23 cellular contexts compared by ENCODE assay signal in the genomic region with DNA sequence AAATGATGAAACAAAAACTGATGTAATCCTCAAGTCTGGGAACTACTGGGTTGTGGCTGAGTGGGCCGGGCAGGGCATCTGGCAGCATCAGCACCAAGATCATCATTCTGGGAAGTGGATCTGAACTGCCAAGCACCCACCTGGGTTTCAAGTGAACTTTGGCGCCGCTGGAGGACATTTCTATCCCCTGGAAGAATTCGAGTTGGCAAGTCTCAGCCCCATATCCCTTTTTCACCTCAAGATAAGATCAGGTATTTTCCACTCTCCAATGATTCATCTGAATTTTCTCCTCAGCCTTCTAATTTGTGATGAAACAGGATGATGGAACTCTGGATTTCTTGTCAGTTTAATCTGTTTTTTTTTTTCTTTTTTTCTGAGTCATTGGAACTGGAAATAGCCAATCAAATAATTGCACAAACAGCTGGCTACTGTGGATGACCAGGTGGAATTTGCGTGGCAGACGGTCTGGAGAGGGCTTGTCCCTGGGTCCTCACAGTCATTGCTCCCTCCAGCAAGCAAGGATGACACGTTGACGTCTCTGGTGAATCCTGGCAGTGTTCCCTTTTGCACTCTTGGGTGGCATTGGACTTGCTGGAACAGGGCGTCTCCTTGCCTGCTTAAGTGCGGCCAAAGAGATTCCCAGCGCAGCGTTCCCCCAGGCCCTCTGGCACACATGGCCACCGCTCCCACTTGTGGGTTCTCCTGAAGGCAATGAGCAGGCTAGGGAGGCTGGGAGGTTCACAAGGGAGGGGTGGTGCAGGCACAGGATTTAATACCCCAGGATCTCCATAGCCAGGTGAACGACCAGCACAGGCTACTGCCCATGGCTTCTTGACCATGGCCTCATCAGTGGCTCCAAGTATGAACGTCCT.
DNase-seq lines count a peak whose midpoint lies in the region; ATAC-seq and TF ChIP-seq lines count a peak whose summit lies in the region.
"Had no signal": no experiment of that assay in that cellular context is flagged by ENCODE, and none has a peak within 500 bp of the region (broad histone marks: within the 10 kb centered on the region; RNA-seq: fewer than 3 reads in every experiment).

No MANE protein-coding gene starts in this region.

- no peaks in the 10 kb centered on the region for H3K79me2 ChIP-seq in SK-N-SH (ENCODE audit: insufficient read depth)

- H3K27me3 ChIP-seq in SK-N-SH (ENCODE audit: insufficient read depth) (no peaks in the 10 kb centered on the region), sigmoid colon (no peaks in the 10 kb centered on the region)
- H3K27me3 ChIP-seq: gastrocnemius medialis, spleen, transverse colon had no signal

- H4K20me1 ChIP-seq in SK-N-SH (ENCODE audit: insufficient read depth), result peaks cover 10% of the 10 kb centered on the region; the same call in 1 of the 2 replicates

- no peaks in the 10 kb centered on the region for H3K9me2 ChIP-seq in SK-N-SH

- intact Hi-C loops in sigmoid colon (cut with DNase I), result loop anchor here (10.0 kb wide), 1 partner anchor 288 kb away; no protein-coding TSS in a partner anchor

- CTCF ChIA-PET in SK-N-SH (lab: Yijun Ruan, JAX), result interaction anchor here (0.9 kb wide), 1 partner anchor 104 kb away, joined by 3 read pairs; no protein-coding TSS in a partner anchor

- no peak overlapping the region for H3K9ac ChIP-seq in SK-N-SH

- DNase-seq in GM04503 (ENCODE audit: low read depth), result peak; percentile 12
- DNase-seq in SK-N-SH, result no peak
- DNase-seq in fibroblast of pulmonary artery (ENCODE audit: low read depth), result peak; percentile 4
- DNase-seq in sigmoid colon, result no peak
- DNase-seq in NCI-H2171 treated with DMSO at 0.1 percent for 48 hours (lab: John Stamatoyannopoulos, UW), result no peak
- DNase-seq: activated CD8-positive, alpha-beta T cell treated with anti-CD3 and anti-CD28 coated beads for 36 hours; amniotic stem cell; C1 segment of cervical spinal cord; cerebellar nuclear complex; DMS53; effector memory CD8-positive, alpha-beta T cell; gastrocnemius medialis; H9; naive B cell; NCI-H1417 treated with DMSO at 0.1 percent for 48 hours; spleen; T-cell; transverse colon; WERI-Rb-1 had no signal

- peak overlapping the region in 1 of 2 experiments; percentile 42; a peak in 2 of 4 replicates for H3K27ac ChIP-seq in SK-N-SH (ENCODE audit: low read depth in 2 of 2, low read length in 1 of 2)
- peak overlapping the region in 3 of 4 donors; percentile 85 to 88 (median 86) for H3K27ac ChIP-seq in sigmoid colon
- H3K27ac ChIP-seq: gastrocnemius medialis, spleen, transverse colon, WERI-Rb-1 had no signal

- TF ChIP-seq RAD21 in SK-N-SH (IDR thresholded peaks at IDR 0.05; ENCODE audit: low read length), result no peak

- peak overlapping the region; percentile 13; the same call in 1 of the 2 replicates for H3K4me2 ChIP-seq in SK-N-SH

- H3K9me3 ChIP-seq in SK-N-SH (no peaks in the 10 kb centered on the region), sigmoid colon (no peaks in the 10 kb centered on the region)
- H3K9me3 ChIP-seq: gastrocnemius medialis, prostate gland, spleen, transverse colon had no signal

- H3K4me3 ChIP-seq in SK-N-SH (ENCODE audit: low read depth in 2 of 2, low read length in 1 of 2) (no peak overlapping the region), fibroblast of pulmonary artery (replicated peaks; ENCODE audit: low read depth, low read length) (no peak overlapping the region), sigmoid colon (no peak overlapping the region)
- H3K4me3 ChIP-seq: gastrocnemius medialis, prostate gland, spleen, transverse colon had no signal

- no peak for ATAC-seq in GM21717 (IDR thresholded peaks at IDR 0.05; ENCODE audit: unreplicated experiment)
- no peak for ATAC-seq in HG03135 (IDR thresholded peaks at IDR 0.05; ENCODE audit: unreplicated experiment)
- ATAC-seq: activated CD8-positive, alpha-beta T cell treated with anti-CD3 and anti-CD28 coated beads for 36 hours; activated T-helper 17 cell treated with anti-CD3 and anti-CD28 coated beads, Interleukin-2, amount 50 U/mL, for 72 hours; effector memory CD8-positive, alpha-beta T cell; gastrocnemius medialis; T-cell had no signal

- TF ChIP-seq EP300 in SK-N-SH (IDR thresholded peaks at IDR 0.05; ENCODE audit: borderline replicate concordance in 1 of 2, low read depth in 1 of 2, low read length in 1 of 2) (peak in 1 of 2 experiments; percentile 81; a peak in 1 of 4 replicates), sigmoid colon (IDR thresholded peaks at IDR 0.05) (no peak)

- no peak for TF ChIP-seq CTCF in SK-N-SH (IDR thresholded peaks at IDR 0.05)
- TF ChIP-seq CTCF in fibroblast of pulmonary artery (IDR thresholded peaks at IDR 0.05; ENCODE audit: low read length, missing control alignments), result no peak
- no peak for TF ChIP-seq CTCF in sigmoid colon (IDR thresholded peaks at IDR 0.05)

- no peak overlapping the region for H2AFZ ChIP-seq in SK-N-SH (ENCODE audit: low read depth)

- 58% methylated on average over 13 of the region's 15 CpGs for WGBS in SK-N-SH (ENCODE audit: low lambda C conversion rate)
- 91 to 93% methylated on average over 15 of the region's 15 CpGs for WGBS in sigmoid colon, 2 donors

- H3K4me1 ChIP-seq in SK-N-SH (ENCODE audit: control insufficient read depth in 1 of 2, insufficient read depth in 2 of 2, low read depth in 1 of 2, low read length in 1 of 2), result peaks cover 13 to 22% of the 10 kb centered on the region in 2 experiments; a peak in 2 of 4 replicates
- peaks cover 0 to 20% (median 8%) of the 10 kb centered on the region in 4 donors for H3K4me1 ChIP-seq in sigmoid colon
- H3K4me1 ChIP-seq: gastrocnemius medialis, prostate gland, spleen, transverse colon had no signal

- H3F3A ChIP-seq in SK-N-SH (replicated peaks; ENCODE audit: insufficient read depth), result peaks cover 14% of the 10 kb centered on the region

- POLR2A ChIA-PET in SK-N-SH (lab: Yijun Ruan, JAX), result no interaction called here

- H3K36me3 ChIP-seq in SK-N-SH (replicated peaks in 1 of 2; ENCODE audit: control insufficient read depth in 1 of 2, insufficient read depth in 2 of 2, low read length in 1 of 2) (peaks cover 5 to 30% of the 10 kb centered on the region in 2 experiments), sigmoid colon (peaks cover 4 to 55% (median 24%) of the 10 kb centered on the region in 4 donors)

- TF ChIP-seq POLR2A in sigmoid colon (IDR thresholded peaks at IDR 0.05), result no peak

TF ChIP-seq in SK-N-SH, 30 proteins besides CTCF, POLR2A, EP300 and RAD21 (continues in another document):
- TF ChIP-seq MEF2A (IDR thresholded peaks at IDR 0.05; ENCODE audit: borderline replicate concordance, low read depth), result peak; percentile 40; the same call in 1 of the 2 replicates
- TF ChIP-seq, protein P1, sequence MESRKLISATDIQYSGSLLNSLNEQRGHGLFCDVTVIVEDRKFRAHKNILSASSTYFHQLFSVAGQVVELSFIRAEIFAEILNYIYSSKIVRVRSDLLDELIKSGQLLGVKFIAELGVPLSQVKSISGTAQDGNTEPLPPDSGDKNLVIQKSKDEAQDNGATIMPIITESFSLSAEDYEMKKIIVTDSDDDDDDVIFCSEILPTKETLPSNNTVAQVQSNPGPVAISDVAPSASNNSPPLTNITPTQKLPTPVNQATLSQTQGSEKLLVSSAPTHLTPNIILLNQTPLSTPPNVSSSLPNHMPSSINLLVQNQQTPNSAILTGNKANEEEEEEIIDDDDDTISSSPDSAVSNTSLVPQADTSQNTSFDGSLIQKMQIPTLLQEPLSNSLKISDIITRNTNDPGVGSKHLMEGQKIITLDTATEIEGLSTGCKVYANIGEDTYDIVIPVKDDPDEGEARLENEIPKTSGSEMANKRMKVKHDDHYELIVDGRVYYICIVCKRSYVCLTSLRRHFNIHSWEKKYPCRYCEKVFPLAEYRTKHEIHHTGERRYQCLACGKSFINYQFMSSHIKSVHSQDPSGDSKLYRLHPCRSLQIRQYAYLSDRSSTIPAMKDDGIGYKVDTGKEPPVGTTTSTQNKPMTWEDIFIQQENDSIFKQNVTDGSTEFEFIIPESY (IDR thresholded peaks at IDR 0.05; ENCODE audit: borderline replicate concordance, low read depth), result no peak
- TF ChIP-seq RXRA (IDR thresholded peaks at IDR 0.05; ENCODE audit: borderline replicate concordance, low read depth), result peak; percentile 82; the same call in 1 of the 2 replicates
- peak; percentile 46; the same call in 1 of the 2 replicates for TF ChIP-seq FOXM1 (IDR thresholded peaks at IDR 0.05; ENCODE audit: low read depth)
- TF ChIP-seq GATA2 (CRISPR knock-in tag; IDR thresholded peaks at IDR 0.05), result no peak
- TF ChIP-seq, protein P2, sequence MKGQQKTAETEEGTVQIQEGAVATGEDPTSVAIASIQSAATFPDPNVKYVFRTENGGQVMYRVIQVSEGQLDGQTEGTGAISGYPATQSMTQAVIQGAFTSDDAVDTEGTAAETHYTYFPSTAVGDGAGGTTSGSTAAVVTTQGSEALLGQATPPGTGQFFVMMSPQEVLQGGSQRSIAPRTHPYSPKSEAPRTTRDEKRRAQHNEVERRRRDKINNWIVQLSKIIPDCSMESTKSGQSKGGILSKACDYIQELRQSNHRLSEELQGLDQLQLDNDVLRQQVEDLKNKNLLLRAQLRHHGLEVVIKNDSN (IDR thresholded peaks at IDR 0.05; ENCODE audit: borderline replicate concordance, low read depth), result no peak
- peak; percentile 81 for TF ChIP-seq FOSL2 (IDR thresholded peaks at IDR 0.05; ENCODE audit: borderline replicate concordance, low read depth)
- TF ChIP-seq TEAD4 (IDR thresholded peaks at IDR 0.05; ENCODE audit: borderline replicate concordance, insufficient read depth), result peak; percentile 74
- TF ChIP-seq, protein P3, sequence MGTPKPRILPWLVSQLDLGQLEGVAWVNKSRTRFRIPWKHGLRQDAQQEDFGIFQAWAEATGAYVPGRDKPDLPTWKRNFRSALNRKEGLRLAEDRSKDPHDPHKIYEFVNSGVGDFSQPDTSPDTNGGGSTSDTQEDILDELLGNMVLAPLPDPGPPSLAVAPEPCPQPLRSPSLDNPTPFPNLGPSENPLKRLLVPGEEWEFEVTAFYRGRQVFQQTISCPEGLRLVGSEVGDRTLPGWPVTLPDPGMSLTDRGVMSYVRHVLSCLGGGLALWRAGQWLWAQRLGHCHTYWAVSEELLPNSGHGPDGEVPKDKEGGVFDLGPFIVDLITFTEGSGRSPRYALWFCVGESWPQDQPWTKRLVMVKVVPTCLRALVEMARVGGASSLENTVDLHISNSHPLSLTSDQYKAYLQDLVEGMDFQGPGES (IDR thresholded peaks at IDR 0.05; ENCODE audit: low read depth, low read length), result no peak
- TF ChIP-seq NFIC (IDR thresholded peaks at IDR 0.05; ENCODE audit: borderline replicate concordance), result peak; percentile 71
- TF ChIP-seq POLR2AphosphoS5 (IDR thresholded peaks at IDR 0.05; ENCODE audit: low read depth, low read length), result peak; percentile 50; the same call in 1 of the 2 replicates
- TF ChIP-seq TCF12 (IDR thresholded peaks at IDR 0.05), result peak; percentile 93

Comparison
In these comparisons a context has a peak if more than half of its experiments do, and no peak if none do; other contexts are left out.
1. DNase-seq: peak in GM04503 (single experiment) and fibroblast of pulmonary artery (single experiment); none in SK-N-SH (single experiment), sigmoid colon (single experiment) and NCI-H2171 treated with DMSO at 0.1 percent for 48 hours (single experiment).